8 cellular contexts compared by ENCODE assay signal in genomic region chr1:235160965-235161684, GRCh38. TPM values are rescaled to one million over a fixed set of nuclear protein-coding genes. Genes with fewer than 3 reads are reported as not detected.
DNase-seq lines count a peak whose midpoint lies in the region; ATAC-seq and TF ChIP-seq lines count a peak whose summit lies in the region.

RBM34 (minus strand) TSS chr1:235161250; CDS start chr1:235161226, 24 bp downstream.

- H3K27me3 Mint-ChIP-seq in activated T-cell treated with anti-CD3 and anti-CD28 coated beads, Interleukin-2, amount 50 U/mL, for 4 hours (ENCODE audit: low read depth): no peaks in the 10 kb centered on the region

- no peaks in the 10 kb centered on the region for H3K9me3 ChIP-seq in Peyer's patch
- H3K9me3 ChIP-seq in muscle layer of colon (ENCODE audit: low read length): no peaks in the 10 kb centered on the region

- H2AFZ ChIP-seq in KMS-11 (ENCODE audit: low read depth): peak within 1 kb of the TSS; percentile 91

- H3K4me1 Mint-ChIP-seq in activated T-cell treated with anti-CD3 and anti-CD28 coated beads, Interleukin-2, amount 50 U/mL, for 4 hours (ENCODE audit: low read depth): peaks cover 22% of the 10 kb centered on the region

- no peaks in the 10 kb centered on the region; the same call in 1 of the 2 replicates for H4K20me1 ChIP-seq in KMS-11 (ENCODE audit: insufficient read depth)

- H3K4me3 ChIP-seq in KMS-11 (IDR thresholded peaks at IDR 0.05; ENCODE audit: insufficient read depth, low read depth, low read length) (peak within 1 kb of the TSS; percentile 78), Peyer's patch (peak within 1 kb of the TSS; percentile 68 to 85 (median 72)), muscle layer of colon (ENCODE audit: low read depth in 1 of 2, low read length in 2 of 2) (peak within 1 kb of the TSS; percentile 79 to 82)

- TF ChIP-seq CTCF in KMS-11 (conservative IDR thresholded peaks at IDR 0.05; ENCODE audit: low read depth, low read length) (no peak), Peyer's patch (IDR thresholded peaks at IDR 0.05) (peak in 4 of 6 experiments; percentile 20 to 59 (median 50))

- H3K27ac ChIP-seq in KMS-11 (peak within 1 kb of the TSS; percentile 66), Peyer's patch (peak within 1 kb of the TSS; percentile 89 to 93 (median 90)), muscle layer of colon (ENCODE audit: low read depth, low read length) (peak within 1 kb of the TSS; percentile 87)

- H3K4me1 ChIP-seq in KMS-11 (ENCODE audit: low read depth, poor library complexity, severe bottlenecking) (peaks cover 23% of the 10 kb centered on the region), Peyer's patch (peaks cover 0 to 37% (median 7%) of the 10 kb centered on the region in 4 donors), muscle layer of colon (ENCODE audit: insufficient read depth, low read length) (peaks cover 8% of the 10 kb centered on the region)

- H3K4me3 Mint-ChIP-seq in activated T-cell treated with anti-CD3 and anti-CD28 coated beads, Interleukin-2, amount 50 U/mL, for 4 hours: peak within 1 kb of the TSS; percentile 98

- peaks cover 7% of the 10 kb centered on the region for H3K36me3 Mint-ChIP-seq in activated T-cell treated with anti-CD3 and anti-CD28 coated beads, Interleukin-2, amount 50 U/mL, for 4 hours (ENCODE audit: insufficient read depth)

- no peaks in the 10 kb centered on the region for H3K9me3 Mint-ChIP-seq in activated T-cell treated with anti-CD3 and anti-CD28 coated beads, Interleukin-2, amount 50 U/mL, for 4 hours

- H3K36me3 ChIP-seq in KMS-11 (ENCODE audit: insufficient read depth) (no peaks in the 10 kb centered on the region; the same call in 1 of the 2 replicates), Peyer's patch (peaks cover 0 to 32% (median 0%) of the 10 kb centered on the region in 3 donors), muscle layer of colon (ENCODE audit: insufficient read depth, low read length) (peaks cover 18% of the 10 kb centered on the region)

- H3K27me3 ChIP-seq in KMS-11 (ENCODE audit: insufficient read depth, low read depth) (no peaks in the 10 kb centered on the region), Peyer's patch (no peaks in the 10 kb centered on the region), muscle layer of colon (ENCODE audit: control insufficient read depth in 1 of 2, insufficient read depth in 2 of 2, low read length in 2 of 2) (no peaks in the 10 kb centered on the region)

- DNase-seq in DMS79 treated with DMSO at 0.1 percent for 48 hours (lab: John Stamatoyannopoulos, UW) (peak; percentile 88), Peyer's patch (peak; percentile 91 to 97 (median 96))
- DNase-seq in activated T-cell treated with anti-CD3 and anti-CD28 coated beads, Interleukin-2, amount 50 U/mL, for 4 hours: peak; percentile 89
- peak; percentile 85 to 87 for DNase-seq in stimulated activated CD8-positive, alpha-beta memory T cell treated with anti-CD3 and anti-CD28 coated beads, Interleukin-7, amount 100 ng/mL, for 1 hour (ENCODE audit: low read depth in 2 of 2)

- peak; percentile 98 to 99 for TF ChIP-seq POLR2A in Peyer's patch (IDR thresholded peaks at IDR 0.05)

- ATAC-seq in GM21737 (IDR thresholded peaks at IDR 0.05; ENCODE audit: unreplicated experiment): peak; percentile 91
- peak; percentile 94 to 95 for ATAC-seq in activated T-cell treated with anti-CD3 and anti-CD28 coated beads, Interleukin-2, amount 50 U/mL, for 4 hours
- peak; percentile 96 for ATAC-seq in esophagus mucosa

- peaks cover 22% of the 10 kb centered on the region for H3K79me2 ChIP-seq in KMS-11 (ENCODE audit: insufficient read depth, low read depth)

- H3K9ac ChIP-seq in KMS-11 (peak within 1 kb of the TSS; percentile 71), muscle layer of colon (ENCODE audit: low read length) (peak within 1 kb of the TSS; percentile 59)

- peak within 1 kb of the TSS; percentile 86 for H3K4me2 ChIP-seq in KMS-11

RNA-seq across cellular contexts. Expression of gene RBM34, which starts in this region (rescaled TPM):
- 100 to 1,000 TPM in 1 of 4 donors, 10 to 100 TPM in 3; 21.5 to 110 (median 33.1) TPM for total RNA-seq in Peyer's patch
- 100 to 1,000 TPM; 149 to 159 (median 159) TPM for total RNA-seq in activated T-cell treated with anti-CD3 and anti-CD28 coated beads, Interleukin-2, amount 50 U/mL, for 4 hours
- 63.7 TPM for total RNA-seq in esophagus mucosa

Comparison
In these comparisons a context has a peak if more than half of its experiments do, and no peak if none do; other contexts are left out.
1. Peak in every context shown above with its lines: DNase-seq, ATAC-seq, H3K4me3 ChIP-seq and H3K27ac ChIP-seq.